ENCODE assay signal across 17 cellular contexts in the genomic region with DNA sequence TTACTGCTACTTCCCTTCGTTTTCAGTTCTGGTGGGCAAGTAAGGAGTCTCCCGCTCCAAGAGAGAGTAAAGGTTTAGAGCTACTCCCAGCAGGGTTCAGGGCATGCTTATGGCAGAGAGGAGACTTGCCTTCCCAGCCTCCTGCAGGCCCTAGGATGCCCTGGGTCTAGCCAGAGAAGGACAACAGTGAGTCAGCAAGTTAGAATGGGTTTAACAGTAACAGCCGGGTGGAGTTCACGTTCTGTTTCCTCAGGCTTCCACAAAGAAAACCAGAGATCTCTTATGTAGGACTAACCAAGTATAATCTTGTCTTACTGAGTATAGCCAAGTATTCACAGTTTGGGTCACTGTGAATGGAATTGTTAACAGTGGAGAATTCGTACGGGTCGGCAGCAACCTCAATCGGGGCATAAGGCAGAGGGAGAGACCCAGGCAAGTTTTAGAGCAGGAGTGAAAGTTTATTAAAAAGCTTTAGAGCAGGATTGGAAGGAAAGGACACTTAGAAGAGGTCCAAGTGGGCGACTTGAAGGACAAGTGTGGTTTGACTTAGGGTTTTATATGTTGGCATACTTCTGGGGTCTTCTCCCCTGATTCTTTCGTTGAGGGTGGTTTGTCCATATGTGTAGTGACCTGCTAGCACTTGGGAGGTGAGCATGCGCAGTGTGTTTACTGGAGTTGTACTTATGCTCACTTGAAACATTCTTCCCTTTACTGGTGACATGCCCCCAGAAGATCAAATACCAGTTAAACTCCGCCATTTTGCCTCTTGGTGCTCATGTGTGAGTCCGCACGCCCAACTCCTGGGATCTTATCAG. TPM values are rescaled to one million over a fixed set of nuclear protein-coding genes. Genes with fewer than 3 reads are reported as not detected.
DNase-seq lines count a peak whose midpoint lies in the region; ATAC-seq and TF ChIP-seq lines count a peak whose summit lies in the region.
"Had no signal": no experiment of that assay in that cellular context is flagged by ENCODE, and none has a peak within 500 bp of the region (broad histone marks: within the 10 kb centered on the region; RNA-seq: fewer than 3 reads in every experiment).

No MANE protein-coding gene starts in this region.

- ATAC-seq in Panc1 = 0 out of 2 replicates have a peak, but pooled peaks have one; percentile 54
- no peak for ATAC-seq in GM21381 (IDR thresholded peaks at IDR 0.05; ENCODE audit: unreplicated experiment)
- ATAC-seq: lower lobe of right lung had no signal

- POLR2A ChIA-PET in CD8-positive, alpha-beta memory T cell (lab: Charles Lee) = no interaction called here
- POLR2A ChIA-PET in Panc1 (lab: Charles Lee) = no interaction called here

- no TSS peak for BruUV-seq in Panc1 (replicated peaks; lab: Mats Ljungman, UMichigan)

- H3K36me3 ChIP-seq in CD8-positive, alpha-beta memory T cell (ENCODE audit: insufficient read depth, low read length) = no peaks in the 10 kb centered on the region
- H3K36me3 ChIP-seq in Panc1 (ENCODE audit: control insufficient read depth, insufficient read depth, low read length) (no peaks in the 10 kb centered on the region), mesodermal cell (ENCODE audit: control insufficient read depth, insufficient read depth, low read length) (no peaks in the 10 kb centered on the region)
- H3K36me3 ChIP-seq: lower lobe of right lung had no signal

- in situ Hi-C loops in Panc1 (cut with HindIII; ENCODE audit: low pct_unique_long_range_greater_than_20kb, low sequenced_read_pairs) = no loop called here

- no peaks in the 10 kb centered on the region for H3K9me3 Mint-ChIP-seq in CD8-positive, alpha-beta memory T cell

- no peak overlapping the region for H3K4me3 ChIP-seq in CD8-positive, alpha-beta memory T cell (ENCODE audit: low read length)
- no peak overlapping the region for H3K4me3 ChIP-seq in Panc1 (ENCODE audit: low read depth in 2 of 2, low read length in 2 of 2)
- no peak overlapping the region for H3K4me3 ChIP-seq in mesodermal cell (ENCODE audit: extremely low read depth, insufficient read depth, low read length, poor library complexity, severe bottlenecking)
- H3K4me3 ChIP-seq: lower lobe of right lung had no signal

- peak overlapping the region; percentile 78 for H3K27ac ChIP-seq in CD8-positive, alpha-beta memory T cell (ENCODE audit: low read depth, low read length)
- no peak overlapping the region; the same call in 1 of the 2 replicates for H3K27ac ChIP-seq in Panc1 (ENCODE audit: low read length)
- H3K27ac ChIP-seq in epithelial cell of prostate = peak overlapping the region; percentile 26
- H3K27ac ChIP-seq in mesodermal cell (ENCODE audit: low read depth, low read length, severe bottlenecking) = peak overlapping the region; percentile 53
- H3K27ac ChIP-seq in caudate nucleus (ENCODE audit: low read depth, low read length) = no peak overlapping the region
- H3K27ac ChIP-seq: HL-60, lower lobe of right lung had no signal

- H3K36me3 Mint-ChIP-seq in CD8-positive, alpha-beta memory T cell = peaks cover 0 to 3% (median 0%) of the 10 kb centered on the region in 3 donors
- H3K36me3 Mint-ChIP-seq: CD14-positive monocyte had no signal

- H3K4me3 Mint-ChIP-seq in CD8-positive, alpha-beta memory T cell = no peak overlapping the region
- H3K4me3 Mint-ChIP-seq: CD14-positive monocyte had no signal

- H3K9me3 ChIP-seq in CD8-positive, alpha-beta memory T cell (ENCODE audit: low read length) = no peaks in the 10 kb centered on the region
- H3K9me3 ChIP-seq in Panc1 (ENCODE audit: control insufficient read depth, insufficient read depth, low read depth, low read length) (no peaks in the 10 kb centered on the region), mesodermal cell (ENCODE audit: control insufficient read depth, low read length) (no peaks in the 10 kb centered on the region)
- H3K9me3 ChIP-seq: lower lobe of right lung had no signal

- WGBS in mesodermal cell (ENCODE audit: insufficient coverage in 2 of 2), 2 experiments = 98% methylated on average over 8 to 10 of the region's 14 CpGs

- no peaks in the 10 kb centered on the region for H3K4me1 Mint-ChIP-seq in CD8-positive, alpha-beta memory T cell
- H3K4me1 Mint-ChIP-seq: CD14-positive monocyte had no signal

- intact Hi-C loops in Panc1 (cut with micrococcal nuclease; ENCODE audit: unreplicated experiment) = no loop called here

- CTCF ChIA-PET in CD8-positive, alpha-beta memory T cell (lab: Charles Lee) = no interaction called here
- CTCF ChIA-PET in Panc1 (lab: Charles Lee) = no interaction called here

- H3K4me1 ChIP-seq in CD8-positive, alpha-beta memory T cell (ENCODE audit: insufficient read depth, low read length) = no peaks in the 10 kb centered on the region
- H3K4me1 ChIP-seq in Panc1 (ENCODE audit: control insufficient read depth, insufficient read depth, low read length) (no peaks in the 10 kb centered on the region; the same call in 1 of the 2 replicates), mesodermal cell (ENCODE audit: control insufficient read depth, insufficient read depth, low read length, poor library complexity, severe bottlenecking) (peaks cover 11% of the 10 kb centered on the region)

- H3K27ac Mint-ChIP-seq in CD8-positive, alpha-beta memory T cell = peak overlapping the region in 1 of 8 donors; percentile 4
- H3K27ac Mint-ChIP-seq: CD14-positive monocyte had no signal

- no peak for DNase-seq in CD8-positive, alpha-beta memory T cell
- DNase-seq in Panc1 (ENCODE audit: low read depth, low spot score) = no peak
- no peak for DNase-seq in epithelial cell of prostate (ENCODE audit: low read depth, low spot score)
- no peak for DNase-seq in anterior cingulate cortex (lab: John Stamatoyannopoulos, UW)
- no peak for DNase-seq in NCI-H1436 treated with DMSO at 0.1 percent for 48 hours (lab: John Stamatoyannopoulos, UW)
- DNase-seq in caudate nucleus (lab: John Stamatoyannopoulos, UW) = no peak
- DNase-seq: activated T-cell treated with anti-CD3 and anti-CD28 coated beads, Interleukin-2, amount 50 U/mL, for 1 hour; effector CD4-positive, alpha-beta T cell; H7; lower lobe of right lung; NCI-H2171; stimulated activated naive CD4-positive, alpha-beta T cell; T-helper 1 cell had no signal

- TF ChIP-seq CTCF in Panc1 (IDR thresholded peaks at IDR 0.05) = no peak

- H3K27me3 ChIP-seq in CD8-positive, alpha-beta memory T cell (ENCODE audit: insufficient read depth, low read length, poor library complexity, severe bottlenecking) = no peaks in the 10 kb centered on the region
- H3K27me3 ChIP-seq in Panc1 (ENCODE audit: control insufficient read depth, insufficient read depth, low read length) = no peaks in the 10 kb centered on the region; the same call in 1 of the 2 replicates

- H3K27me3 Mint-ChIP-seq in CD8-positive, alpha-beta memory T cell = peaks cover 0 to 21% of the 10 kb centered on the region in 2 donors

RNA-seq across cellular contexts. Expression of a gene that starts 4.5 kb away (rescaled TPM):
- not detected for total RNA-seq in CD8-positive, alpha-beta memory T cell
- not detected for polyA plus RNA-seq in CD8-positive, alpha-beta memory T cell
- total RNA-seq in Panc1 (2021; ENCODE audit: unreplicated experiment) = not detected
- polyA plus RNA-seq in Panc1 (2012; ENCODE audit: insufficient read length) = not detected
- not detected for polyA plus RNA-seq in mesodermal cell (2013, experiment 1 of 2)
- not detected for polyA plus RNA-seq in mesodermal cell (2013, experiment 2 of 2)
- total RNA-seq: H7, lower lobe of right lung had no signal
- polyA plus RNA-seq: CD14-positive monocyte had no signal

Comparison
In these comparisons a context has a peak if more than half of its experiments do, and no peak if none do; other contexts are left out.
1. H3K27ac ChIP-seq: peak in CD8-positive, alpha-beta memory T cell (single experiment), epithelial cell of prostate (single experiment) and mesodermal cell (single experiment); none in Panc1 (single experiment) and caudate nucleus (single experiment).